Comparison of ENCODE assay signal across 25 cellular contexts in genomic region chr17:36095992-36096391, GRCh38. TPM values are rescaled to one million over a fixed set of nuclear protein-coding genes. Genes with fewer than 3 reads are reported as not detected.
DNase-seq lines count a peak whose midpoint lies in the region; ATAC-seq and TF ChIP-seq lines count a peak whose summit lies in the region.
"Had no signal": no experiment of that assay in that cellular context is flagged by ENCODE, and none has a peak within 500 bp of the region (broad histone marks: within the 10 kb centered on the region; RNA-seq: fewer than 3 reads in every experiment).

No MANE protein-coding gene starts in this region.

- H3K27ac ChIP-seq in GM23338 (ENCODE audit: low read depth) (no peak overlapping the region), SU-DHL-6 (ENCODE audit: low read depth, low read length) (no peak overlapping the region), foreskin keratinocyte (no peak overlapping the region)
- H3K27ac ChIP-seq: 22Rv1, brain microvascular endothelial cell, colonic mucosa, tibial nerve had no signal

- H3K27me3 ChIP-seq in GM23338 (ENCODE audit: insufficient read depth) (no peaks in the 10 kb centered on the region), SU-DHL-6 (ENCODE audit: low read length) (no peaks in the 10 kb centered on the region), foreskin keratinocyte (no peaks in the 10 kb centered on the region)
- H3K27me3 ChIP-seq: brain microvascular endothelial cell, colonic mucosa had no signal

- no peak overlapping the region for H3K4me2 ChIP-seq in GM23338
- peak overlapping the region; percentile 10 for H3K4me2 ChIP-seq in SU-DHL-6 (ENCODE audit: low read depth, low read length, poor library complexity, severe bottlenecking)

- no peaks in the 10 kb centered on the region for H4K20me1 ChIP-seq in GM23338 (replicated peaks; ENCODE audit: insufficient read depth)
- no peaks in the 10 kb centered on the region for H4K20me1 ChIP-seq in SU-DHL-6 (ENCODE audit: low read depth, low read length)

- H3F3A ChIP-seq in GM23338 (replicated peaks; ENCODE audit: low read depth) (no peaks in the 10 kb centered on the region), SU-DHL-6 (ENCODE audit: insufficient read depth) (no peaks in the 10 kb centered on the region)

- TF ChIP-seq CTCF in GM23338 (conservative IDR thresholded peaks at IDR 0.05; ENCODE audit: low read depth in 2 of 2) = no peak
- TF ChIP-seq CTCF in SU-DHL-6 (IDR thresholded peaks at IDR 0.05; ENCODE audit: insufficient read depth, low read length, poor library complexity, severe bottlenecking) = no peak
- TF ChIP-seq CTCF in foreskin keratinocyte (conservative IDR thresholded peaks at IDR 0.05) = no peak

- POLR2A ChIA-PET in T-cell (lab: Charles Lee) = no interaction called here

- DNase-seq in DMS79 (lab: John Stamatoyannopoulos, UW) (peak; percentile 4), DMS79 treated with DMSO at 0.1 percent for 48 hours (lab: John Stamatoyannopoulos, UW) (no peak), GM23338 (ENCODE audit: low spot score) (no peak), immature natural killer cell (no peak), NCI-H2107 (lab: John Stamatoyannopoulos, UW) (no peak), T-cell (no peak), foreskin keratinocyte (no peak)
- DNase-seq: activated CD4-positive, alpha-beta T cell treated with anti-CD3 and anti-CD28 coated beads for 48 hours; activated gamma-delta T cell; brain microvascular endothelial cell; colonic mucosa; COR-L47; DND-41; NCI-H1436 treated with DMSO at 0.1 percent for 48 hours; NCI-H2171 treated with DMSO at 0.1 percent for 48 hours; NCI-H526 treated with DMSO at 0.1 percent for 48 hours; Right ventricle myocardium superior; small intestine; stimulated activated naive CD4-positive, alpha-beta T cell had no signal

- H3K79me2 ChIP-seq in GM23338 (replicated peaks; ENCODE audit: insufficient read depth) (no peaks in the 10 kb centered on the region), SU-DHL-6 (ENCODE audit: insufficient read depth, low read length) (no peaks in the 10 kb centered on the region)

- peak overlapping the region; percentile 86; the same call in 1 of the 2 replicates for H2AFZ ChIP-seq in GM23338
- no peak overlapping the region for H2AFZ ChIP-seq in SU-DHL-6 (ENCODE audit: low read depth, low read length, severe bottlenecking)

- no peak overlapping the region for H3K4me3 ChIP-seq in GM23338
- no peak overlapping the region for H3K4me3 ChIP-seq in SU-DHL-6 (ENCODE audit: insufficient read depth, low read length, poor library complexity, severe bottlenecking)
- H3K4me3 ChIP-seq: colonic mucosa, tibial nerve had no signal

- H3K36me3 ChIP-seq in GM23338 (ENCODE audit: insufficient read depth) (no peaks in the 10 kb centered on the region), SU-DHL-6 (ENCODE audit: low read length) (0 out of 2 replicates have a peak, but pooled peaks cover 2% of the 10 kb centered on the region)
- H3K36me3 ChIP-seq: brain microvascular endothelial cell, colonic mucosa, tibial nerve had no signal

- no peak overlapping the region; the same call in 2 of the 3 replicates for H3K4me3 Mint-ChIP-seq in GM23338
- peak overlapping the region; percentile 47 to 79 (median 70) for H3K4me3 Mint-ChIP-seq in immature natural killer cell
- no peak overlapping the region for H3K4me3 Mint-ChIP-seq in T-cell

- H3K27ac Mint-ChIP-seq in GM23338 (no peak overlapping the region), immature natural killer cell (peak overlapping the region; percentile 59 to 87 (median 80)), T-cell (no peak overlapping the region)

- H3K9me2 ChIP-seq in GM23338 (ENCODE audit: insufficient read depth) (0 out of 2 replicates have a peak, but pooled peaks cover 6% of the 10 kb centered on the region), SU-DHL-6 (replicated peaks; ENCODE audit: insufficient read depth, low read length) (no peaks in the 10 kb centered on the region)

- H3K9ac ChIP-seq in SU-DHL-6 (ENCODE audit: low read length) = no peak overlapping the region

- H3K36me3 Mint-ChIP-seq in GM23338 (ENCODE audit: low read depth) (no peaks in the 10 kb centered on the region), immature natural killer cell (peaks cover 13 to 29% (median 19%) of the 10 kb centered on the region in 3 donors), T-cell (no peaks in the 10 kb centered on the region)

- peaks cover 4% of the 10 kb centered on the region for H3K4me1 Mint-ChIP-seq in GM23338
- H3K4me1 Mint-ChIP-seq in immature natural killer cell = peaks cover 72 to 94% of the 10 kb centered on the region in 2 donors
- H3K4me1 Mint-ChIP-seq in T-cell = peaks cover 0 to 29% (median 0%) of the 10 kb centered on the region in 3 donors

- no peaks in the 10 kb centered on the region for H3K4me1 ChIP-seq in GM23338 (ENCODE audit: insufficient read depth)
- H3K4me1 ChIP-seq in foreskin keratinocyte = no peaks in the 10 kb centered on the region
- H3K4me1 ChIP-seq: colonic mucosa, tibial nerve had no signal

- ATAC-seq in GM23338 (no peak), T-cell (replicated peaks in 1 of 4) (no peak), foreskin keratinocyte (no peak)

- H3K27me3 Mint-ChIP-seq in GM23338 (ENCODE audit: insufficient read depth, low read depth, poor library complexity) = peaks cover 7% of the 10 kb centered on the region
- peaks cover 1 to 3% (median 2%) of the 10 kb centered on the region in 3 donors for H3K27me3 Mint-ChIP-seq in immature natural killer cell (ENCODE audit: low read depth in 3 of 3)
- H3K27me3 Mint-ChIP-seq in T-cell = peaks cover 7 to 21% of the 10 kb centered on the region in 2 donors

- H3K9me3 Mint-ChIP-seq in GM23338 (no peaks in the 10 kb centered on the region; the same call in 2 of the 3 replicates), immature natural killer cell (no peaks in the 10 kb centered on the region), T-cell (no peaks in the 10 kb centered on the region)

- H3K9me3 ChIP-seq in SU-DHL-6 (ENCODE audit: insufficient read depth, low read length) = no peaks in the 10 kb centered on the region
- H3K9me3 ChIP-seq: colonic mucosa, tibial nerve had no signal

- CTCF ChIA-PET in T-cell (lab: Charles Lee) = interaction anchor here in 1 of 2 donors (0.6 kb wide), 1 partner anchor 148 kb away, joined by 3 read pairs; no protein-coding TSS in a partner anchor

TF ChIP-seq in GM23338, 12 proteins besides CTCF, POLR2A, EP300 and RAD21 (continues in another document):
- TF ChIP-seq STAT1 (IDR thresholded peaks at IDR 0.05; ENCODE audit: unreplicated experiment) = no peak
- no peak for TF ChIP-seq CREB1 (CRISPR knock-in tag; IDR thresholded peaks at IDR 0.05; ENCODE audit: low read depth)
- TF ChIP-seq REST (IDR thresholded peaks at IDR 0.05; ENCODE audit: unreplicated experiment) = no peak
- TF ChIP-seq JUNB (IDR thresholded peaks at IDR 0.05; ENCODE audit: unreplicated experiment) = no peak
- no peak for TF ChIP-seq ZNF114 (CRISPR knock-in tag; IDR thresholded peaks at IDR 0.05)

RNA-seq across cellular contexts. Expression of gene CCL3, which starts 6.0 kb away (rescaled TPM):
- not detected in 2 replicates for total RNA-seq in GM23338 (2014; rRNA removed; shearing (Covaris generic))
- 0.40 TPM in 1 of 2 replicates, not detected in the other for polyA plus RNA-seq in GM23338 (2016; fragmentation: Nextera tagmentation; extraction: Ambion mirVana)
- polyA plus RNA-seq in immature natural killer cell = 100 to 1,000 TPM; 120 to 149 (median 128) TPM
- total RNA-seq in T-cell = 1 to 10 TPM; 2.0 to 6.0 (median 4.8) TPM
- not detected in 2 replicates for total RNA-seq in foreskin keratinocyte
- not detected in 2 replicates for polyA plus RNA-seq in foreskin keratinocyte
- total RNA-seq: glomerular endothelial cell, LHCN-M2, pulmonary artery endothelial cell had no signal

RNA-seq across cellular contexts. Expression of gene CCL4, which starts 7.6 kb away (rescaled TPM):
- total RNA-seq in GM23338 (2014; rRNA removed; shearing (Covaris generic)) = not detected in 2 replicates
- polyA plus RNA-seq in GM23338 (2016; fragmentation: Nextera tagmentation; extraction: Ambion mirVana) (not detected in 2 replicates), immature natural killer cell (1,000 to 10,000 TPM in 1 of 3 donors, 100 to 1,000 TPM in 2; 748 to 1,008 (median 970) TPM), foreskin keratinocyte (not detected in 2 replicates)
- total RNA-seq in T-cell (10 to 100 TPM in 3 of 5 donors, 1 to 10 TPM in 2; 6.2 to 20.4 (median 16.1) TPM), foreskin keratinocyte (not detected in 2 replicates)
- total RNA-seq: glomerular endothelial cell, LHCN-M2, pulmonary artery endothelial cell had no signal

RNA-seq across cellular contexts. Expression of gene CCL18, which starts 31.9 kb away (rescaled TPM):
- total RNA-seq in GM23338 (2014; rRNA removed; shearing (Covaris generic)) = not detected in 2 replicates
- not detected in 2 replicates for polyA plus RNA-seq in GM23338 (2016; fragmentation: Nextera tagmentation; extraction: Ambion mirVana)
- polyA plus RNA-seq in immature natural killer cell = under 1 TPM in 1 of 3 donors, not detected in 2; 0.24 TPM
- total RNA-seq in T-cell = not detected
- not detected in 2 replicates for total RNA-seq in foreskin keratinocyte
- polyA plus RNA-seq in foreskin keratinocyte = not detected in 2 replicates
- total RNA-seq: glomerular endothelial cell, LHCN-M2, pulmonary artery endothelial cell had no signal

Comparison
In these comparisons a context has a peak if more than half of its experiments do, and no peak if none do; other contexts are left out.
1. H3K27ac Mint-ChIP-seq: peak in immature natural killer cell (6 of 6); none in GM23338 (single experiment) and T-cell (0 of 2).
2. H3K4me3 Mint-ChIP-seq: peak in immature natural killer cell (5 of 5); none in GM23338 (single experiment) and T-cell (0 of 3).